In the genomic region with DNA sequence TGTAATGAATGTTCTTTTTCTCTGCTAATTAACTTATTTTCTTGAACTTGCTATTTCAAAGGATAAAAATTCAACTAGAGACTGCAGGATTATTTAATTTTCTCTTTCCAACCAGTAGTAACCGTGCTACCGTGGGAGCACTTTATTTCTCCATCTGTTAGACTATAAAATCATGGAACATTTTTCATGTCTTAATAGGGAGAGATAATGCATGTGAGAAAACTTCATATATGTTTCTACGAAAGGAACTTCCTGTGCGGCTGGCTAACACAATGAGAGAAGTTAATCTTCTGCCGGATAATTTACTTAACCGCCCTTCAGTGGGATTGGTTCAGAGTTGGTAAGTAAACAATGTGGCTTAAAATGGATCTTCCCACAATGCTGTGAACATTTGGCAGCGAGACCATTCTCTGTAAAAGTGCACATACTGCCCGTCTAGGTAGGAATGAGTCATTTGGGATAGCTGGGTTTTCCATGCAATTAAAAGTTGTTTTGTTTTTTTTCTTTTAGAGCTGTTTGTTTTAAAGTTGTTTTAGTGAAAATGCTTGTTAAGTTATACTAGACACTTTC, we compare ENCODE assay signal across 9 cellular contexts. TPM values are rescaled to one million over a fixed set of nuclear protein-coding genes. Genes with fewer than 3 reads are reported as not detected.
DNase-seq lines count a peak whose midpoint lies in the region; ATAC-seq, FAIRE-seq and TF ChIP-seq lines count a peak whose summit lies in the region.
"Had no signal": no experiment of that assay in that cellular context is flagged by ENCODE, and none has a peak within 500 bp of the region (broad histone marks: within the 10 kb centered on the region; RNA-seq: fewer than 3 reads in every experiment).

No MANE protein-coding gene starts in this region.

- no peaks in the 10 kb centered on the region for H3K27me3 Mint-ChIP-seq in H9 (ENCODE audit: low read depth)

- no peaks in the 10 kb centered on the region for H3K23me2 ChIP-seq in H9 (ENCODE audit: insufficient read length, low read depth, low read length, poor library complexity, severe bottlenecking)

- H3K9ac ChIP-seq in H9 (ENCODE audit: extremely low read depth, insufficient read length, low read length) (no peak overlapping the region), SK-N-MC (ENCODE audit: insufficient read length) (no peak overlapping the region)

- no CpG with 5 or more reads among the region's 8 CpGs for WGBS in H9 (ENCODE audit: extremely low coverage, insufficient read length, low lambda C conversion rate)
- 10 to 45% (median 12%) methylated on average over 8 of the region's 8 CpGs for WGBS in small intestine, 3 donors

- ATAC-seq in HG03571 (IDR thresholded peaks at IDR 0.05; ENCODE audit: unreplicated experiment) (no peak), GM19455 (IDR thresholded peaks at IDR 0.05; ENCODE audit: unreplicated experiment) (no peak)

- CTCF ChIA-PET in AG04450 (lab: Charles Lee) = interaction anchor here (1.3 kb wide), 1 partner anchor 235 kb away, joined by 5 read pairs; no protein-coding TSS in a partner anchor

- H3K14ac ChIP-seq in H9 (ENCODE audit: insufficient read depth, low read length) = no peak overlapping the region

- no peak overlapping the region for H4K5ac ChIP-seq in H9 (ENCODE audit: insufficient read length, low read depth, low read length)

- no peak overlapping the region for H3K4me3 ChIP-seq in AG04450 (ENCODE audit: low read depth, low read length)
- H3K4me3 ChIP-seq in SK-N-MC = 0 out of 2 replicates have a peak overlapping the region, but pooled peaks have one; percentile 0
- H3K4me3 ChIP-seq in foreskin fibroblast (ENCODE audit: low read depth in 1 of 2, low read length in 2 of 2) = no peak overlapping the region
- no peak overlapping the region for H3K4me3 ChIP-seq in small intestine (ENCODE audit: low read depth in 1 of 2, low read length in 2 of 2)
- H3K4me3 ChIP-seq: adrenal gland had no signal

- H3K27me3 ChIP-seq in AG04450 (ENCODE audit: control insufficient read depth, insufficient read depth, low read length) = no peaks in the 10 kb centered on the region
- no peaks in the 10 kb centered on the region for H3K27me3 ChIP-seq in H9 (ENCODE audit: insufficient read depth, low read length)
- H3K27me3 ChIP-seq in small intestine (ENCODE audit: control insufficient read depth in 2 of 2, insufficient read depth in 2 of 2, low read length in 2 of 2) = no peaks in the 10 kb centered on the region

- no peak overlapping the region for H2BK120ac ChIP-seq in H9 (ENCODE audit: low read depth, low read length, poor library complexity, severe bottlenecking)

- no peak overlapping the region for H3T11ph ChIP-seq in H9 (ENCODE audit: low read length)

- H3K36me3 Mint-ChIP-seq in H9 (ENCODE audit: insufficient read depth in 1 of 3, low read depth in 3 of 3) = peaks cover 0 to 28% (median 13%) of the 10 kb centered on the region in 3 experiments; a peak in 6 of 7 replicates

- no peak overlapping the region for H2BK5ac ChIP-seq in H9 (ENCODE audit: insufficient read length, low read length)

- H4K8ac ChIP-seq in H9 (replicated peaks; ENCODE audit: insufficient read length, low read depth, low read length) = no peak overlapping the region

- H3K4me1 ChIP-seq in H9 (ENCODE audit: insufficient read depth, low read length) = peaks cover 12% of the 10 kb centered on the region
- peaks cover 0 to 8% of the 10 kb centered on the region in 2 donors for H3K4me1 ChIP-seq in small intestine (ENCODE audit: control insufficient read depth in 2 of 2, insufficient read depth in 1 of 2, low read depth in 1 of 2, low read length in 1 of 2)

- H2BK20ac ChIP-seq in H9 (ENCODE audit: low read depth, low read length, poor library complexity, severe bottlenecking) = no peak overlapping the region

- no peaks in the 10 kb centered on the region for H3K79me1 ChIP-seq in H9 (ENCODE audit: insufficient read depth, low read depth, low read length, poor library complexity, severe bottlenecking)

- H2AFZ ChIP-seq in H9 (ENCODE audit: low read length) = no peak overlapping the region

- H3K23ac ChIP-seq in H9 (ENCODE audit: insufficient read length, low read depth, low read length) = no peak overlapping the region

- H2BK12ac ChIP-seq in H9 (ENCODE audit: insufficient read length, low read depth, low read length) = no peak overlapping the region

- no peaks in the 10 kb centered on the region; a peak in 1 of 5 replicates for H3K9me3 Mint-ChIP-seq in H9

- H3K4ac ChIP-seq in H9 (ENCODE audit: low read depth, low read length) = no peak overlapping the region

- H3K4me3 Mint-ChIP-seq in H9 = no peak overlapping the region

- no peak overlapping the region for H3K4me2 ChIP-seq in H9 (ENCODE audit: insufficient read depth, insufficient read length, low read length)

- H3K36me3 ChIP-seq in SK-N-MC (ENCODE audit: insufficient read depth, low read length) (no peaks in the 10 kb centered on the region), small intestine (ENCODE audit: control insufficient read depth in 2 of 2, insufficient read depth in 2 of 2, low read length in 2 of 2) (peaks cover 0 to 1% of the 10 kb centered on the region in 2 donors)
- H3K36me3 ChIP-seq: adrenal gland had no signal

- H3K18ac ChIP-seq in H9 (ENCODE audit: insufficient read length, low read depth, low read length) = no peak overlapping the region

- H3K27ac Mint-ChIP-seq in H9 = peak overlapping the region in 2 of 3 experiments; percentile 69 to 93; a peak in 4 of 7 replicates

- FAIRE-seq in small intestine (lab: Jason Lieb, UNC) = peak; percentile 88

- TF ChIP-seq CTCF in AG04450 (IDR thresholded peaks at IDR 0.05; ENCODE audit: low read depth, low read length) (no peak), H9 (conservative IDR thresholded peaks at IDR 0.05) (no peak), foreskin fibroblast (IDR thresholded peaks at IDR 0.05; ENCODE audit: low read depth, low read length) (no peak)

- POLR2A ChIA-PET in AG04450 (lab: Yijun Ruan, JAX) = no interaction called here

- no peak overlapping the region for H4K91ac ChIP-seq in H9 (ENCODE audit: insufficient read length, low read depth, low read length)

- H2AK5ac ChIP-seq in H9 (ENCODE audit: insufficient read length, low read length) = no peak overlapping the region

- no peaks in the 10 kb centered on the region for H3K9me3 ChIP-seq in AG04450 (ENCODE audit: control insufficient read depth, insufficient read depth, low read length)
- no peaks in the 10 kb centered on the region for H3K9me3 ChIP-seq in H9 (ENCODE audit: control insufficient read depth, low read depth, low read length)
- no peaks in the 10 kb centered on the region for H3K9me3 ChIP-seq in SK-N-MC (ENCODE audit: low read depth, low read length)
- H3K9me3 ChIP-seq in small intestine (ENCODE audit: control insufficient read depth, low read depth) = no peaks in the 10 kb centered on the region
- H3K9me3 ChIP-seq: adrenal gland had no signal

- H3K79me2 ChIP-seq in H9 (ENCODE audit: insufficient read depth, low read length) = no peaks in the 10 kb centered on the region

- peak; percentile 30 for DNase-seq in AG04450 (ENCODE audit: low read depth, low spot score)
- no peak for DNase-seq in H9
- peak; percentile 32 for DNase-seq in SK-N-MC (ENCODE audit: low read depth, low spot score)
- peak; percentile 26 to 49 for DNase-seq in foreskin fibroblast
- DNase-seq in small intestine = peak; percentile 53
- no peak for DNase-seq in stimulated activated CD8-positive, alpha-beta memory T cell treated with anti-CD3 and anti-CD28 coated beads, Interleukin-4, amount 100 ng/mL, for 48 hours

- no peak overlapping the region for H3K56ac ChIP-seq in H9 (ENCODE audit: insufficient read length, low read depth, low read length)

- H3K4me1 Mint-ChIP-seq in H9 = peaks cover 58 to 66% of the 10 kb centered on the region in 2 experiments

- H2BK15ac ChIP-seq in H9 (ENCODE audit: low read depth, low read length) = no peak overlapping the region

- no peaks in the 10 kb centered on the region for H4K20me1 ChIP-seq in H9 (ENCODE audit: control insufficient read depth, insufficient read depth, insufficient read length)

- no peak overlapping the region for H3K27ac ChIP-seq in AG04450 (ENCODE audit: low read depth, low read length)
- no peak overlapping the region for H3K27ac ChIP-seq in H9 (ENCODE audit: insufficient read length, low read depth, low read length)
- H3K27ac ChIP-seq in SK-N-MC = no peak overlapping the region
- no peak overlapping the region for H3K27ac ChIP-seq in small intestine (ENCODE audit: low read depth in 1 of 2, low read length in 1 of 2)
- H3K27ac ChIP-seq: adrenal gland had no signal

RNA-seq across cellular contexts. Expression of a gene that starts 29.5 kb away (rescaled TPM):
- 2.9 and 3.0 TPM in 2 replicates for polyA plus RNA-seq in AG04450 (2011; rRNA removed)
- 3.5 and 4.6 TPM in 2 replicates for polyA minus RNA-seq in AG04450 (2011; rRNA and poly(A)+ RNA removed)
- 43.8 and 47.3 TPM in 2 replicates for total RNA-seq in H9 (2021)
- 10 to 100 TPM in 1 of 3 donors, 1 to 10 TPM in 2; 7.1 to 13.6 (median 8.9) TPM for polyA plus RNA-seq in small intestine

Comparison
In these comparisons a context has a peak if more than half of its experiments do, and no peak if none do; other contexts are left out.
1. DNase-seq: peak in AG04450 (single experiment), SK-N-MC (single experiment), foreskin fibroblast (2 of 2) and small intestine (single experiment); none in H9 (single experiment) and stimulated activated CD8-positive, alpha-beta memory T cell treated with anti-CD3 and anti-CD28 coated beads, Interleukin-4, amount 100 ng/mL, for 48 hours (single experiment).